ENCODE assay signal across 1 cellular context in the genomic region with DNA sequence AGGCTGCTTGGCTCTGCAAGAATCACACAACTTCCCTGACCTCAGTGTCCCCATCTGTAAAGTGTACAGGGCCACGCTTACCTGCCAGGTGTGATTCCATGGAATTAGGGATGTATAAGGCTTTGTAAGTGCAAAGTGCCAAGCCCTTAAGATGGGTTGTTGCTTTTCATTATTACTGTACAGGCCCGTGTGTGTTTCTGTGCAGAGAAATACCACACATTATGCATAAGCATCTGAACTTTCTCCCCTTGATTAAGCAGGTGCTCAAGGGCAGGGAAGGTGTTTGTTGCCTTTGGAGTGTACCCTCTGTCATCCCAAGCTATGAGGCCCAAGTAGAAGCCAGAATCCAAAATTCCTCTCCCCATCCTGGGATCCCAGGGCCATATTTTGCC.
TF ChIP-seq lines count a peak whose summit lies in the region.

No MANE protein-coding gene starts in this region.

TF ChIP-seq in IMR-90, 13 proteins besides CTCF, POLR2A, EP300 and RAD21 (continued from another document):
- TF ChIP-seq MAFK (IDR thresholded peaks at IDR 0.05; ENCODE audit: low read depth, low read length), result no peak
- no peak for TF ChIP-seq RCOR1 (IDR thresholded peaks at IDR 0.05; ENCODE audit: insufficient replicate concordance, low read length)
- TF ChIP-seq CEBPB (IDR thresholded peaks at IDR 0.05; ENCODE audit: low read depth, low read length), result no peak
TF ChIP-seq in IMR-90: peak in this region for 0.
